Comparison of ENCODE assay signal across 8 cellular contexts in the genomic region with DNA sequence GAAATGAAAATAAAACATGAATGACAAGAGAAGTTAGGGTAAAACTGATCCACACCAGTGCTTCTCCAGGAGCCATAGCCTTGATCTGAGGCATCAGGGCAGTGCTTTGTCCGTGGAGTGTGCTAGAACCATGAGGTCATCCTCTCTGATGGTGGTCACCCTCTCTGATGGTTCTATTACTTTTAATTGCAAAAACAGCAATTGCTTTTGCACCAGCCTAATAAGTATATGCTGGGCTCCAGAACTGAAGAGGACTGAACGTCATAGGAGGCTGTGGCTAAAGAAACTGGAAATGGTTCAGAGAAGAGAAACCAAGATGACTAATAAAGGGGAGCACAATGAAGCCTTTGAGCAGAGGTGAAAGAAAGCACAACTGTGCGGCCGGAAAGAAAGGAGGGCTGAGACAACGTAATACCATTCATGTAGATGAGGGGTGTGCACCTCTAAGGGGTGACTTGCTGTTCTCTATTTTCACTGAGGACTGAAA. TPM values are rescaled to one million over a fixed set of nuclear protein-coding genes. Genes with fewer than 3 reads are reported as not detected.
A peak's percentile ranks its signal among the peaks of the same experiment; 100 is the strongest.
DNase-seq lines count a peak whose midpoint lies in the region; ATAC-seq and TF ChIP-seq lines count a peak whose summit lies in the region.

No MANE protein-coding gene starts in this region.

- H2AFZ ChIP-seq in smooth muscle cell (ENCODE audit: low read depth): no peak overlapping the region

- H3F3A ChIP-seq in smooth muscle cell (ENCODE audit: low read depth): no peaks in the 10 kb centered on the region

- TF ChIP-seq CTCF in choroid plexus epithelial cell (conservative IDR thresholded peaks at IDR 0.05; ENCODE audit: low read depth, low read length) (no peak), smooth muscle cell (IDR thresholded peaks at IDR 0.05; ENCODE audit: borderline replicate concordance, insufficient read depth, poor library complexity, severe bottlenecking) (no peak)

- no peaks in the 10 kb centered on the region for H3K4me1 ChIP-seq in smooth muscle cell (ENCODE audit: low read depth)

- DNase-seq in T-helper 1 cell (peak in 3 of 5 donors; percentile 24 to 94 (median 25)), choroid plexus epithelial cell (ENCODE audit: low read depth) (peak; percentile 82), smooth muscle cell (lab: John Stamatoyannopoulos, UW; ENCODE audit: unreplicated experiment) (no peak), iPS-NIHi11 (ENCODE audit: low spot score) (no peak), middle frontal gyrus (ENCODE audit: extremely low spot score, low spot score) (no peak)
- DNase-seq in NK-92 treated with Interleukin-12 subunit alpha and Interleukin-12 subunit beta, amount 100 ng/mL, for 24 hours (lab: John Stamatoyannopoulos, UW): no peak

- no peaks in the 10 kb centered on the region for H3K9me3 ChIP-seq in smooth muscle cell (replicated peaks; ENCODE audit: low read depth)

- H3K27me3 ChIP-seq in smooth muscle cell (ENCODE audit: low read depth): no peaks in the 10 kb centered on the region

- WGBS in smooth muscle cell (ENCODE audit: low lambda C conversion rate): 53% methylated on average over 5 of the region's 5 CpGs

- no peak overlapping the region for H3K4me3 ChIP-seq in choroid plexus epithelial cell (ENCODE audit: low read depth, low read length)
- H3K4me3 ChIP-seq in smooth muscle cell: no peak overlapping the region

- no peaks in the 10 kb centered on the region for H3K79me2 ChIP-seq in smooth muscle cell (ENCODE audit: low read depth)

- H3K36me3 ChIP-seq in smooth muscle cell (ENCODE audit: low read depth): no peaks in the 10 kb centered on the region

- H3K4me2 ChIP-seq in smooth muscle cell: no peak overlapping the region

- peak overlapping the region; percentile 15 for H3K9ac ChIP-seq in smooth muscle cell (ENCODE audit: low read depth)

- ATAC-seq in GM19025 (IDR thresholded peaks at IDR 0.05; ENCODE audit: low read depth, unreplicated experiment) (peak; percentile 97), HG02970 (IDR thresholded peaks at IDR 0.05; ENCODE audit: low FRiP score, unreplicated experiment) (peak; percentile 94)

- H3K27ac ChIP-seq in smooth muscle cell (ENCODE audit: low read depth): peak overlapping the region; percentile 65

- H4K20me1 ChIP-seq in smooth muscle cell (ENCODE audit: low read depth): no peaks in the 10 kb centered on the region

RNA-seq across cellular contexts. Expression of a gene that starts 17.0 kb away (rescaled TPM):
- total RNA-seq in smooth muscle cell: 3.8 and 6.0 TPM in 2 replicates
- 1.8 and 6.6 TPM in 2 replicates for polyA plus RNA-seq in smooth muscle cell

Comparison
In these comparisons a context has a peak if more than half of its experiments do, and no peak if none do; other contexts are left out.
1. DNase-seq: peak in T-helper 1 cell (3 of 5) and choroid plexus epithelial cell (single experiment); none in smooth muscle cell (single experiment), iPS-NIHi11 (single experiment), NK-92 treated with Interleukin-12 subunit alpha and Interleukin-12 subunit beta, amount 100 ng/mL, for 24 hours (single experiment) and middle frontal gyrus (single experiment).